Comparison of ENCODE assay signal across 20 cellular contexts in the genomic region with DNA sequence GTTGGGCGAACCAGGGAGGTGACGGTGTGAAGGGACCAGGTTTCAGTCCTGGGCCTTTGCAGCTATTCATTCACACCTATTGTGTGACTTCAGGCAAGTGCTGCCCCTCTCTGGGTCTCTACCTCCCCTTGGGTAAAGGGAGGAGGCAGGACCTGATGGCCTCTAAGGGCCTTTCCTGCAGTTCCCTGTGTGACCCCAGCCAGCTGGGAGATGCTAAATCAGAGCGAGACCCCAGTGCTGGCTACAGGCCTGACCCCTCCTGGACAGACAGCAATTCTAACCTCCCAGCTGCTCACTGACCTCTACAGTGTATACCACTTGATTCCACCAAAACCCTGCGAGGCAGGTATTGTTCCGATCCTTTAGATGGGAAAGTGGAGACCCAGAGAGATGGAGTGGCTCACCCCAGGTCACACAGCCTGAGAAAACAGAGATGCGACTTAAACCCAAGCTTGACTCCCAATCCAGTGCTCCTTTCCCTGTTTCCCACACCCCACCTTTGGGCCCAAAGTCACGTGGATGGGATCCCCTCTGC.
"Had no signal": no experiment of that assay in that cellular context is flagged by ENCODE, and none has a peak within 500 bp of the region (broad histone marks: within the 10 kb centered on the region; RNA-seq: fewer than 3 reads in every experiment).

No MANE protein-coding gene starts in this region.

- H3K4me3 Mint-ChIP-seq: activated CD4-positive, alpha-beta T cell treated with anti-CD3 and anti-CD28 coated beads, Interleukin-2, amount 10 ng/mL, durations not matched to agents 7 days and 5 days; activated naive CD8-positive, alpha-beta T cell treated with anti-CD3 and anti-CD28 coated beads for 36 hours had no signal

- H3K4me3 ChIP-seq: cardiac muscle cell, lung, ovary, right lobe of liver, thyroid gland, uterus had no signal

- ATAC-seq: activated CD4-positive, CD25-positive, alpha-beta regulatory T cell treated with anti-CD3 and anti-CD28 coated beads, Interleukin-2, amount 50 U/mL, for 24 hours; left lobe of liver; right lobe of liver had no signal

- H3K36me3 ChIP-seq: cardiac muscle cell, ovary, right lobe of liver, thyroid gland, uterus had no signal

- H3K9me3 ChIP-seq: ovary, right lobe of liver, thyroid gland, uterus had no signal

- H3K27me3 Mint-ChIP-seq: activated CD4-positive, alpha-beta T cell treated with anti-CD3 and anti-CD28 coated beads, Interleukin-2, amount 10 ng/mL, durations not matched to agents 7 days and 5 days; activated naive CD8-positive, alpha-beta T cell treated with anti-CD3 and anti-CD28 coated beads for 36 hours had no signal

- H3K27me3 ChIP-seq: ovary, right lobe of liver, thyroid gland, uterus had no signal

- H3K9me3 Mint-ChIP-seq: activated CD4-positive, alpha-beta T cell treated with anti-CD3 and anti-CD28 coated beads, Interleukin-2, amount 10 ng/mL, durations not matched to agents 7 days and 5 days; activated naive CD8-positive, alpha-beta T cell treated with anti-CD3 and anti-CD28 coated beads for 36 hours had no signal

- DNase-seq: activated CD4-positive, alpha-beta T cell treated with anti-CD3 and anti-CD28 coated beads, Interleukin-2, amount 10 ng/mL, durations not matched to agents 7 days and 5 days; activated naive CD4-positive, alpha-beta T cell; activated naive CD8-positive, alpha-beta T cell treated with anti-CD3 and anti-CD28 coated beads for 36 hours; amygdala; dermis blood vessel endothelial cell; effector memory CD4-positive, alpha-beta T cell; foreskin melanocyte; hypothalamus; kidney; ovary; right lobe of liver; small intestine; stimulated activated CD4-positive, alpha-beta T cell treated with anti-CD3 and anti-CD28 coated beads, Interleukin-4, amount 100 ng/mL, for 1 hour; thyroid gland; uterus had no signal

- H3K27ac Mint-ChIP-seq: activated CD4-positive, alpha-beta T cell treated with anti-CD3 and anti-CD28 coated beads, Interleukin-2, amount 10 ng/mL, durations not matched to agents 7 days and 5 days; activated naive CD8-positive, alpha-beta T cell treated with anti-CD3 and anti-CD28 coated beads for 36 hours had no signal

- H3K27ac ChIP-seq: cardiac muscle cell, epithelial cell of prostate, ovary, right lobe of liver, thyroid gland, uterus had no signal
